15 cellular contexts compared by ENCODE assay signal in the genomic region with DNA sequence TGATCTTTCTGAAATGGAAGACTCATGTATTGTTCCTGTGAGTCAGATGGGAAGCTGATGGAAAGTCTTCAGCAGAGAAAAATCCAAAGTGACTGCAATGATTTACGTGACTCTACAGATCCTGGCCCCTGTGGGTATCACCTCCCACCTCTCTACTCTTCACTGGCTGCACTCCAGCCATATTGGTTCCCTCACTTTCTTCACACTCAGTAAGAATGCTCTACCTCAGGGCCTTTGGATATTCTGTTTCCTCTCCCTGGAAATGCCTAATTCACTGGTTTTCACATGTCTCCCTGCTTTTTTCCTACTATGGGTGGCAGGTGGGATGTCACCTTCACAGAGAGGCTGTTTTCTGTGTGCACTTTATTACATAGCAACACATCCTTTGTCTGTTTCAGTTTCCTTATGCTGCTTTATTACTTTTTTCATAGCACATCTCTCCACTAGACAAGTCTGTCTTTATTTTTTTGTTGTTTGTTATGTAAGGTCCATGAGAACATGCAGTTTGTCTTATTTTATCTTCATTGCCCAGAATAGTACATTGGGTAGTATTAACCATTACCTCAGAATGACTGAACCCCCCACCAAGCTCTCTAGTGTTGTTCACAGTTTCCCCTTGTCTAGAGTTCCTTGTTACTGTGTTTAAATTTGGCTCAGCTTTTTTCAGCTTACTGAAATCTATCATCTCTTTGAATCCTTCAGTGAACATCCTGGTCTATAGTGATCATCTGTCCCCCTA. TPM values are rescaled to one million over a fixed set of nuclear protein-coding genes. Genes with fewer than 3 reads are reported as not detected.
DNase-seq lines count a peak whose midpoint lies in the region; ATAC-seq lines count a peak whose summit lies in the region.
"Had no signal": no experiment of that assay in that cellular context is flagged by ENCODE, and none has a peak within 500 bp of the region (broad histone marks: within the 10 kb centered on the region; RNA-seq: fewer than 3 reads in every experiment).

No MANE protein-coding gene starts in this region.

- H3K36me3 Mint-ChIP-seq in activated naive CD8-positive, alpha-beta T cell treated with anti-CD3 and anti-CD28 coated beads, Interleukin-2, amount 50 U/mL, for 24 hours (ENCODE audit: low read depth) = no peaks in the 10 kb centered on the region
- no peaks in the 10 kb centered on the region for H3K36me3 Mint-ChIP-seq in activated naive CD8-positive, alpha-beta T cell treated with anti-CD3 and anti-CD28 coated beads for 36 hours
- no peaks in the 10 kb centered on the region for H3K36me3 Mint-ChIP-seq in activated T-cell treated with anti-CD3 and anti-CD28 coated beads, Interleukin-2, amount 50 U/mL, for 24 hours (ENCODE audit: low read depth)

- no peak overlapping the region for H3K27ac ChIP-seq in caudate nucleus (ENCODE audit: low read depth, low read length)
- H3K27ac ChIP-seq: tibial nerve, VCaP had no signal

- peak overlapping the region; percentile 3 for H3K4me3 Mint-ChIP-seq in activated naive CD8-positive, alpha-beta T cell treated with anti-CD3 and anti-CD28 coated beads, Interleukin-2, amount 50 U/mL, for 24 hours
- no peak overlapping the region for H3K4me3 Mint-ChIP-seq in activated naive CD8-positive, alpha-beta T cell treated with anti-CD3 and anti-CD28 coated beads for 36 hours
- no peak overlapping the region for H3K4me3 Mint-ChIP-seq in activated T-cell treated with anti-CD3 and anti-CD28 coated beads, Interleukin-2, amount 50 U/mL, for 24 hours

- peak; percentile 67 for ATAC-seq in activated naive CD8-positive, alpha-beta T cell treated with anti-CD3 and anti-CD28 coated beads, Interleukin-2, amount 50 U/mL, for 24 hours
- ATAC-seq in GM21528 (IDR thresholded peaks at IDR 0.05; ENCODE audit: low FRiP score, unreplicated experiment) = peak; percentile 47
- peak; percentile 35 for ATAC-seq in HG03103 (IDR thresholded peaks at IDR 0.05; ENCODE audit: low read depth, unreplicated experiment)

- no peaks in the 10 kb centered on the region for H3K27me3 Mint-ChIP-seq in activated naive CD8-positive, alpha-beta T cell treated with anti-CD3 and anti-CD28 coated beads, Interleukin-2, amount 50 U/mL, for 24 hours
- no peaks in the 10 kb centered on the region for H3K27me3 Mint-ChIP-seq in activated naive CD8-positive, alpha-beta T cell treated with anti-CD3 and anti-CD28 coated beads for 36 hours
- H3K27me3 Mint-ChIP-seq in activated T-cell treated with anti-CD3 and anti-CD28 coated beads, Interleukin-2, amount 50 U/mL, for 24 hours = peaks cover 2% of the 10 kb centered on the region

- H3K9me3 Mint-ChIP-seq in activated naive CD8-positive, alpha-beta T cell treated with anti-CD3 and anti-CD28 coated beads, Interleukin-2, amount 50 U/mL, for 24 hours = peaks cover 3% of the 10 kb centered on the region
- no peaks in the 10 kb centered on the region for H3K9me3 Mint-ChIP-seq in activated naive CD8-positive, alpha-beta T cell treated with anti-CD3 and anti-CD28 coated beads for 36 hours
- H3K9me3 Mint-ChIP-seq in activated T-cell treated with anti-CD3 and anti-CD28 coated beads, Interleukin-2, amount 50 U/mL, for 24 hours = no peaks in the 10 kb centered on the region

- H3K27ac Mint-ChIP-seq in activated naive CD8-positive, alpha-beta T cell treated with anti-CD3 and anti-CD28 coated beads, Interleukin-2, amount 50 U/mL, for 24 hours = peak overlapping the region; percentile 16
- H3K27ac Mint-ChIP-seq in activated naive CD8-positive, alpha-beta T cell treated with anti-CD3 and anti-CD28 coated beads for 36 hours = no peak overlapping the region
- H3K27ac Mint-ChIP-seq in activated T-cell treated with anti-CD3 and anti-CD28 coated beads, Interleukin-2, amount 50 U/mL, for 24 hours = no peak overlapping the region

- no peak for DNase-seq in activated naive CD8-positive, alpha-beta T cell treated with anti-CD3 and anti-CD28 coated beads, Interleukin-2, amount 50 U/mL, for 24 hours
- no peak for DNase-seq in activated naive CD8-positive, alpha-beta T cell treated with anti-CD3 and anti-CD28 coated beads for 36 hours
- no peak for DNase-seq in GOT3 (lab: John Stamatoyannopoulos, UW)
- no peak for DNase-seq in SW 1271 (lab: John Stamatoyannopoulos, UW)
- no peak for DNase-seq in caudate nucleus (lab: John Stamatoyannopoulos, UW)
- no peak for DNase-seq in activated T-cell treated with anti-CD3 and anti-CD28 coated beads, Interleukin-2, amount 50 U/mL, for 24 hours
- DNase-seq: amniotic stem cell, NCI-H2171 treated with DMSO at 0.1 percent for 48 hours, SK-N-SH had no signal

- H3K4me1 Mint-ChIP-seq in activated naive CD8-positive, alpha-beta T cell treated with anti-CD3 and anti-CD28 coated beads, Interleukin-2, amount 50 U/mL, for 24 hours = peaks cover 19% of the 10 kb centered on the region
- H3K4me1 Mint-ChIP-seq in activated naive CD8-positive, alpha-beta T cell treated with anti-CD3 and anti-CD28 coated beads for 36 hours = no peaks in the 10 kb centered on the region
- H3K4me1 Mint-ChIP-seq in activated T-cell treated with anti-CD3 and anti-CD28 coated beads, Interleukin-2, amount 50 U/mL, for 24 hours (ENCODE audit: low read depth) = no peaks in the 10 kb centered on the region

RNA-seq across cellular contexts. Expression of a gene that starts 57.6 kb away (rescaled TPM):
- under 1 TPM; 0.32 to 0.35 TPM for total RNA-seq in activated naive CD8-positive, alpha-beta T cell treated with anti-CD3 and anti-CD28 coated beads for 36 hours
- total RNA-seq: Caco-2, H4, tibial nerve had no signal
